9 cellular contexts compared by ENCODE assay signal in genomic region chr20:17835240-17835940, GRCh38.
DNase-seq lines count a peak whose midpoint lies in the region; ATAC-seq and TF ChIP-seq lines count a peak whose summit lies in the region.
"Had no signal": no experiment of that assay in that cellular context is flagged by ENCODE, and none has a peak within 500 bp of the region (broad histone marks: within the 10 kb centered on the region; RNA-seq: fewer than 3 reads in every experiment).

No MANE protein-coding gene starts in this region.

- H3K27me3 ChIP-seq in psoas muscle (ENCODE audit: insufficient read depth in 3 of 3, low read length in 2 of 3) = no peaks in the 10 kb centered on the region

- no peaks in the 10 kb centered on the region for H3K36me3 ChIP-seq in psoas muscle (ENCODE audit: insufficient read depth in 1 of 2, low read depth in 1 of 2)

- H3K27ac ChIP-seq in adipose tissue (ENCODE audit: low read depth, low read length) = peak overlapping the region; percentile 58
- H3K27ac ChIP-seq in psoas muscle = peak overlapping the region; percentile 67

- peaks cover 4% of the 10 kb centered on the region for H3K9me3 ChIP-seq in psoas muscle

- H3K4me3 ChIP-seq in psoas muscle = no peak overlapping the region

- DNase-seq in EH (ENCODE audit: low read depth) (peak; percentile 94), cardiac septum (ENCODE audit: low spot score) (peak; percentile 76), psoas muscle (peak; percentile 73 to 79), ureter (ENCODE audit: low spot score) (no peak)
- DNase-seq: SHP77 had no signal

- ATAC-seq in psoas muscle = peak; percentile 53 to 80 (median 78)
- ATAC-seq in GM21825 (IDR thresholded peaks at IDR 0.05; ENCODE audit: unreplicated experiment) = no peak
- ATAC-seq in HG02870 (IDR thresholded peaks at IDR 0.05; ENCODE audit: unreplicated experiment) = no peak
- no peak for ATAC-seq in GM19395 (IDR thresholded peaks at IDR 0.05; ENCODE audit: unreplicated experiment)

- TF ChIP-seq CTCF in psoas muscle (IDR thresholded peaks at IDR 0.05) = no peak

- intact Hi-C loops in cardiac septum (cut with DNase I) = no loop called here
- intact Hi-C loops in psoas muscle (cut with DNase I) = no loop called here

- peaks cover 12% of the 10 kb centered on the region for H3K4me1 ChIP-seq in psoas muscle

- 57 to 78% (median 69%) methylated on average over 15 of the region's 15 CpGs for WGBS in adipose tissue, 3 donors
- WGBS in psoas muscle, 3 donors = 41 to 50% (median 44%) methylated on average over 15 of the region's 15 CpGs

Comparison
In these comparisons a context has a peak if more than half of its experiments do, and no peak if none do; other contexts are left out.
1. ATAC-seq: peak in psoas muscle (4 of 4); none in GM21825 (single experiment), HG02870 (single experiment) and GM19395 (single experiment).